21 cellular contexts compared by ENCODE assay signal in genomic region chr12:69466867-69467266, GRCh38. TPM values are rescaled to one million over a fixed set of nuclear protein-coding genes. Genes with fewer than 3 reads are reported as not detected.
DNase-seq lines count a peak whose midpoint lies in the region; ATAC-seq and TF ChIP-seq lines count a peak whose summit lies in the region.
"Had no signal": no experiment of that assay in that cellular context is flagged by ENCODE, and none has a peak within 500 bp of the region (broad histone marks: within the 10 kb centered on the region; RNA-seq: fewer than 3 reads in every experiment).

No MANE protein-coding gene starts in this region.

- intact Hi-C loops in CD14-positive monocyte (cut with micrococcal nuclease) (no loop called here), activated B cell treated with CpG ODN at 0.5 μM for 24 hours (cut with micrococcal nuclease) (loop anchor here (2.0 kb wide), 1 partner anchor 14 kb away; no protein-coding TSS in a partner anchor), sciatic nerve (cut with DNase I) (no loop called here), left ventricle myocardium superior (cut with micrococcal nuclease) (no loop called here)

- no peak overlapping the region; the same call in 1 of the 2 replicates for H3K9ac ChIP-seq in HUES48 (ENCODE audit: low read depth, low read length)

- peaks cover 0 to 2% (median 0%) of the 10 kb centered on the region in 7 donors for H3K9me3 Mint-ChIP-seq in CD14-positive monocyte
- H3K9me3 Mint-ChIP-seq in activated B cell treated with CpG ODN at 0.5 μM for 24 hours: no peaks in the 10 kb centered on the region
- no peaks in the 10 kb centered on the region for H3K9me3 Mint-ChIP-seq in naive B cell
- H3K9me3 Mint-ChIP-seq: activated naive CD8-positive, alpha-beta T cell treated with anti-CD3 and anti-CD28 coated beads for 36 hours; activated T-helper 17 cell treated with anti-CD3 and anti-CD28 coated beads, Interleukin-2, amount 50 U/mL, for 72 hours had no signal

- H3K4me3 Mint-ChIP-seq in CD14-positive monocyte (peak overlapping the region in 1 of 2 donors; percentile 69), activated B cell treated with CpG ODN at 0.5 μM for 24 hours (peak overlapping the region; percentile 48), naive B cell (peak overlapping the region; percentile 55 to 91 (median 86))
- H3K4me3 Mint-ChIP-seq: activated naive CD8-positive, alpha-beta T cell treated with anti-CD3 and anti-CD28 coated beads for 36 hours; activated T-helper 17 cell treated with anti-CD3 and anti-CD28 coated beads, Interleukin-2, amount 50 U/mL, for 72 hours; T-helper 17 cell had no signal

- H3K36me3 ChIP-seq in HUES48 (ENCODE audit: control insufficient read depth, insufficient read depth, low read length): no peaks in the 10 kb centered on the region
- H3K36me3 ChIP-seq: sigmoid colon had no signal

- H3K27me3 ChIP-seq in HUES48 (ENCODE audit: control insufficient read depth, insufficient read depth, low read length): no peaks in the 10 kb centered on the region
- H3K27me3 ChIP-seq: sigmoid colon had no signal

- no peak overlapping the region for H3K4me3 ChIP-seq in HUES48 (ENCODE audit: low read depth, low read length)
- H3K4me3 ChIP-seq: lung, sigmoid colon had no signal

- peak overlapping the region; percentile 77 for H3K27ac ChIP-seq in HUES48 (ENCODE audit: low read depth, low read length)
- H3K27ac ChIP-seq: epithelial cell of prostate, sigmoid colon had no signal

- CTCF ChIA-PET in activated B cell treated with CpG ODN at 0.5 μM for 24 hours (lab: Charles Lee): no interaction called here

- no peaks in the 10 kb centered on the region for H3K9me3 ChIP-seq in HUES48 (ENCODE audit: control insufficient read depth, insufficient read depth, low read length)
- H3K9me3 ChIP-seq: sigmoid colon had no signal

- DNase-seq in CD14-positive monocyte (ENCODE audit: low spot score): no peak
- no peak for DNase-seq in activated B cell treated with CpG ODN at 0.5 μM for 24 hours
- no peak for DNase-seq in naive B cell
- DNase-seq in sciatic nerve (ENCODE audit: low spot score): no peak
- DNase-seq in DMS 273 (lab: John Stamatoyannopoulos, UW; ENCODE audit: unreplicated experiment): no peak
- no peak for DNase-seq in left ventricle myocardium superior
- DNase-seq: activated CD4-positive, alpha-beta T cell treated with anti-CD3 and anti-CD28 coated beads, Interleukin-2, amount 50 U/mL, for 1 hour; activated naive CD8-positive, alpha-beta T cell treated with anti-CD3 and anti-CD28 coated beads for 36 hours; Calu3; hippocampal formation; kidney; NCI-H2081 treated with DMSO at 0.1 percent for 48 hours; posterior cingulate gyrus; RPMI8226; sigmoid colon; T-helper 17 cell had no signal

- H3K27ac Mint-ChIP-seq in CD14-positive monocyte (peak overlapping the region; percentile 52 to 88 (median 69)), activated B cell treated with CpG ODN at 0.5 μM for 24 hours (peak overlapping the region; percentile 82), naive B cell (peak overlapping the region; percentile 77 to 97 (median 96))
- H3K27ac Mint-ChIP-seq: activated naive CD8-positive, alpha-beta T cell treated with anti-CD3 and anti-CD28 coated beads for 36 hours; activated T-helper 17 cell treated with anti-CD3 and anti-CD28 coated beads, Interleukin-2, amount 50 U/mL, for 72 hours; T-helper 17 cell had no signal

- TF ChIP-seq CTCF in CD14-positive monocyte (IDR thresholded peaks at IDR 0.05): no peak
- TF ChIP-seq CTCF in activated B cell treated with CpG ODN at 0.5 μM for 24 hours (IDR thresholded peaks at IDR 0.05): no peak

- peaks cover 36% of the 10 kb centered on the region for H3K4me1 ChIP-seq in HUES48 (ENCODE audit: control insufficient read depth, insufficient read depth, low read length)

- no peak for ATAC-seq in activated B cell treated with CpG ODN at 0.5 μM for 24 hours (ENCODE audit: low read depth)
- no peak for ATAC-seq in naive B cell (ENCODE audit: low read depth in 2 of 2)
- no peak for ATAC-seq in sciatic nerve
- ATAC-seq in left ventricle myocardium superior: no peak
- no peak for ATAC-seq in GM21360 (IDR thresholded peaks at IDR 0.05; ENCODE audit: unreplicated experiment)
- ATAC-seq: activated T-helper 17 cell treated with anti-CD3 and anti-CD28 coated beads, Interleukin-2, amount 50 U/mL, for 72 hours; T-helper 17 cell had no signal

- H3K27me3 Mint-ChIP-seq in CD14-positive monocyte (ENCODE audit: low read depth in 3 of 3) (no peaks in the 10 kb centered on the region), activated B cell treated with CpG ODN at 0.5 μM for 24 hours (no peaks in the 10 kb centered on the region), naive B cell (no peaks in the 10 kb centered on the region)
- H3K27me3 Mint-ChIP-seq: activated naive CD8-positive, alpha-beta T cell treated with anti-CD3 and anti-CD28 coated beads for 36 hours; activated T-helper 17 cell treated with anti-CD3 and anti-CD28 coated beads, Interleukin-2, amount 50 U/mL, for 72 hours; T-helper 17 cell had no signal

- H3K36me3 Mint-ChIP-seq in CD14-positive monocyte (peaks cover 0 to 2% of the 10 kb centered on the region in 2 donors), activated B cell treated with CpG ODN at 0.5 μM for 24 hours (ENCODE audit: low read depth) (peaks cover 2% of the 10 kb centered on the region), naive B cell (no peaks in the 10 kb centered on the region)

- peaks cover 38% of the 10 kb centered on the region for H3K4me1 Mint-ChIP-seq in CD14-positive monocyte
- peaks cover 45% of the 10 kb centered on the region for H3K4me1 Mint-ChIP-seq in activated B cell treated with CpG ODN at 0.5 μM for 24 hours
- peaks cover 43 to 50% (median 46%) of the 10 kb centered on the region in 3 donors for H3K4me1 Mint-ChIP-seq in naive B cell

- POLR2A ChIA-PET in activated B cell treated with CpG ODN at 0.5 μM for 24 hours (lab: Charles Lee): interaction anchor here (0.5 kb wide), 1 partner anchor 23 kb away, joined by 5 read pairs; no protein-coding TSS in a partner anchor

RNA-seq across cellular contexts. Expression of gene FRS2, which starts 3.3 kb away (rescaled TPM):
- 10 to 100 TPM in 1 of 2 donors, 1 to 10 TPM in 1; 6.8 to 13.6 TPM for polyA plus RNA-seq in CD14-positive monocyte
- 23.2 and 23.8 TPM in 2 replicates for total RNA-seq in activated B cell treated with CpG ODN at 0.5 μM for 24 hours
- polyA plus RNA-seq in naive B cell (ENCODE audit: low read depth in 6 of 6): 10 to 100 TPM; 18.0 to 31.4 (median 28.3) TPM
- 58.0 TPM for total RNA-seq in sciatic nerve
- total RNA-seq in left ventricle myocardium superior: 25.2 TPM
